Comparison of ENCODE assay signal across 17 cellular contexts in genomic region chr13:20728579-20729300, GRCh38.
"Had no signal": no experiment of that assay in that cellular context is flagged by ENCODE, and none has a peak within 500 bp of the region (broad histone marks: within the 10 kb centered on the region; RNA-seq: fewer than 3 reads in every experiment).

No MANE protein-coding gene starts in this region.

- H3K36me3 ChIP-seq: adrenal gland, SJCRH30 had no signal

- H3K9me3 Mint-ChIP-seq: activated naive CD4-positive, alpha-beta T cell treated with anti-CD3 and anti-CD28 coated beads, Interleukin-2, amount 50 U/mL, for 24 hours; immature natural killer cell had no signal

- H3K4me1 ChIP-seq: adrenal gland, foreskin keratinocyte, right atrium auricular region, SJCRH30, stomach had no signal

- H3K4me1 Mint-ChIP-seq: activated naive CD4-positive, alpha-beta T cell treated with anti-CD3 and anti-CD28 coated beads, Interleukin-2, amount 50 U/mL, for 24 hours; immature natural killer cell had no signal

- H3K27me3 ChIP-seq: adrenal gland, foreskin keratinocyte, right atrium auricular region, SJCRH30, stomach had no signal

- H3K27ac ChIP-seq: adrenal gland, foreskin keratinocyte, right atrium auricular region, SJCRH30 had no signal

- H3K4me3 Mint-ChIP-seq: activated naive CD4-positive, alpha-beta T cell treated with anti-CD3 and anti-CD28 coated beads, Interleukin-2, amount 50 U/mL, for 24 hours; immature natural killer cell; naive thymus-derived CD4-positive, alpha-beta T cell had no signal

- H3K4me3 ChIP-seq: adrenal gland, lung, mucosa of descending colon, right atrium auricular region, SJCRH30, stomach had no signal

- H3K27ac Mint-ChIP-seq: activated naive CD4-positive, alpha-beta T cell treated with anti-CD3 and anti-CD28 coated beads, Interleukin-2, amount 50 U/mL, for 24 hours had no signal

- DNase-seq: activated CD4-positive, alpha-beta T cell treated with anti-CD3 and anti-CD28 coated beads, Interleukin-2, amount 50 U/mL, for 48 hours; activated CD4-positive, CD25-positive, alpha-beta regulatory T cell treated with anti-CD3 and anti-CD28 coated beads, Interleukin-2, amount 50 U/mL, for 72 hours; activated T-cell treated with anti-CD3 and anti-CD28 coated beads, Interleukin-2, amount 50 U/mL, for 1 hour; adrenal gland; foreskin keratinocyte; head of caudate nucleus; immature natural killer cell; left colon; mucosa of descending colon; naive thymus-derived CD4-positive, alpha-beta T cell; SJCRH30; stimulated activated CD4-positive, alpha-beta T cell treated with anti-CD3 and anti-CD28 coated beads, Interleukin-1b, Interleukin-23, amount 100 ng/mL, for 48 hours; stomach had no signal

- H3K9me3 ChIP-seq: adrenal gland, mucosa of descending colon, right atrium auricular region, SJCRH30, stomach had no signal

- H3K27me3 Mint-ChIP-seq: activated naive CD4-positive, alpha-beta T cell treated with anti-CD3 and anti-CD28 coated beads, Interleukin-2, amount 50 U/mL, for 24 hours; naive thymus-derived CD4-positive, alpha-beta T cell had no signal

- ATAC-seq: esophagus mucosa; foreskin keratinocyte; left colon; mucosa of descending colon; naive thymus-derived CD4-positive, alpha-beta T cell had no signal
